Comparison of ENCODE assay signal across 8 cellular contexts in genomic region chr17:81481011-81481799, GRCh38. TPM values are rescaled to one million over a fixed set of nuclear protein-coding genes. Genes with fewer than 3 reads are reported as not detected.
DNase-seq lines count a peak whose midpoint lies in the region; TF ChIP-seq lines count a peak whose summit lies in the region.

No MANE protein-coding gene starts in this region.

- no peak overlapping the region for H3K4me3 Mint-ChIP-seq in Caco-2 (ENCODE audit: unreplicated experiment)

- no peak overlapping the region for H3K4me3 ChIP-seq in Caco-2 (ENCODE audit: low read depth, low read length)

- no peak overlapping the region for H3K27ac Mint-ChIP-seq in Caco-2 (ENCODE audit: unreplicated experiment)

- TF ChIP-seq POLR2A in erythroblast (IDR thresholded peaks at IDR 0.05; ENCODE audit: low read length), result no peak

- H3K27me3 ChIP-seq in Caco-2 (replicated peaks; ENCODE audit: control insufficient read depth, insufficient read depth, low read length), result no peaks in the 10 kb centered on the region

- no TSS peak for BruUV-seq in Caco-2 (replicated peaks; lab: Mats Ljungman, UMichigan)

- in situ Hi-C loops in G401 (cut with HindIII; ENCODE audit: low sequenced_read_pairs), result no loop called here

- no peaks in the 10 kb centered on the region for H3K4me1 Mint-ChIP-seq in Caco-2 (ENCODE audit: low read depth, unreplicated experiment)

- H3K36me3 ChIP-seq in Caco-2 (ENCODE audit: control insufficient read depth, insufficient read depth, low read length), result no peaks in the 10 kb centered on the region

- POLR2A ChIA-PET in Caco-2 (lab: Charles Lee), result no interaction called here

- H3K4me1 ChIP-seq in Caco-2, result peaks cover 14% of the 10 kb centered on the region

- H3K9me3 ChIP-seq in Caco-2, result no peaks in the 10 kb centered on the region

- intact Hi-C loops in Caco-2 (cut with micrococcal nuclease; ENCODE audit: unreplicated experiment), result loop anchor here (2.0 kb wide), 1 partner anchor 40 kb away; no protein-coding TSS in a partner anchor

- DNase-seq in G401 (ENCODE audit: low spot score), result peak; percentile 84
- peak; percentile 76 for DNase-seq in NCI-H345 treated with DMSO at 0.1 percent for 48 hours (lab: John Stamatoyannopoulos, UW; ENCODE audit: unreplicated experiment)
- DNase-seq in activated T-cell treated with anti-CD3 and anti-CD28 coated beads for 4 hours, result peak; percentile 40
- DNase-seq in erythroblast (lab: John Stamatoyannopoulos, UW), result peak; percentile 28 to 50
- peak; percentile 73 for DNase-seq in mucosa of gallbladder (ENCODE audit: low spot score)
- peak; percentile 28 to 67 for DNase-seq in stimulated activated CD8-positive, alpha-beta memory T cell treated with anti-CD3 and anti-CD28 coated beads, Interleukin-7, amount 100 ng/mL, for 4 hours (ENCODE audit: low read depth in 2 of 2)
- no peak for DNase-seq in Caco-2
- DNase-seq in RKO (ENCODE audit: low spot score), result no peak

- no peaks in the 10 kb centered on the region for H3K27me3 Mint-ChIP-seq in Caco-2 (ENCODE audit: insufficient read depth, unreplicated experiment)

- TF ChIP-seq CTCF in Caco-2 (IDR thresholded peaks at IDR 0.05; ENCODE audit: insufficient read depth in 1 of 2, low read depth in 1 of 2, low read length in 1 of 2, severe bottlenecking in 1 of 2, unreplicated experiment in 1 of 2), result no peak

- CTCF ChIA-PET in Caco-2 (lab: Charles Lee), result interaction anchor here (0.7 to 1.0 kb wide), 2 partner anchors 38 to 66 kb away, joined by 3 to 4 read pairs; no protein-coding TSS in a partner anchor

- H3K9me3 Mint-ChIP-seq in Caco-2 (ENCODE audit: unreplicated experiment), result no peaks in the 10 kb centered on the region

- peaks cover 5% of the 10 kb centered on the region for H3K36me3 Mint-ChIP-seq in Caco-2 (ENCODE audit: insufficient read depth, unreplicated experiment)

RNA-seq across cellular contexts. Expression of gene ACTG1, which starts 31.4 kb away (rescaled TPM):
- total RNA-seq in G401 (2014; rRNA removed; shearing (Covaris generic)), result 5,595 and 6,819 TPM in 2 replicates
- total RNA-seq in mucosa of gallbladder (2,344 TPM), Caco-2 (2022) (1,436 and 1,933 TPM in 2 replicates)

RNA-seq across cellular contexts. Expression of gene FSCN2, which starts 47.0 kb away (rescaled TPM):
- 0.80 and 1.4 TPM in 2 replicates for total RNA-seq in G401 (2014; rRNA removed; shearing (Covaris generic))
- total RNA-seq in mucosa of gallbladder (1.4 TPM), Caco-2 (2022) (2.1 and 2.9 TPM in 2 replicates)

Comparison
In these comparisons a context has a peak if more than half of its experiments do, and no peak if none do; other contexts are left out.
1. DNase-seq: peak in G401 (single experiment), NCI-H345 treated with DMSO at 0.1 percent for 48 hours (single experiment), activated T-cell treated with anti-CD3 and anti-CD28 coated beads for 4 hours (single experiment), erythroblast (2 of 2), mucosa of gallbladder (single experiment) and stimulated activated CD8-positive, alpha-beta memory T cell treated with anti-CD3 and anti-CD28 coated beads, Interleukin-7, amount 100 ng/mL, for 4 hours (2 of 2); none in Caco-2 (0 of 2) and RKO (single experiment).